ENCODE assay signal across 9 cellular contexts in genomic region chr6:33147807-33148666, GRCh38. TPM values are rescaled to one million over a fixed set of nuclear protein-coding genes. Genes with fewer than 3 reads are reported as not detected.
A peak's percentile ranks its signal among the peaks of the same experiment; 100 is the strongest.
DNase-seq lines count a peak whose midpoint lies in the region; ATAC-seq and TF ChIP-seq lines count a peak whose summit lies in the region.
"Had no signal": no experiment of that assay in that cellular context is flagged by ENCODE, and none has a peak within 500 bp of the region (broad histone marks: within the 10 kb centered on the region; RNA-seq: fewer than 3 reads in every experiment).

No MANE protein-coding gene starts in this region.

- H3K4me3 Mint-ChIP-seq in activated T-helper 17 cell treated with anti-CD3 and anti-CD28 coated beads, Interleukin-2, amount 50 U/mL, for 72 hours = no peak overlapping the region
- H3K4me3 Mint-ChIP-seq: activated naive CD8-positive, alpha-beta T cell treated with anti-CD3 and anti-CD28 coated beads, Interleukin-2, amount 10 ng/mL, durations not matched to agents 7 days and 5 days had no signal

- peak; percentile 56 for ATAC-seq in Right ventricle myocardium superior (ENCODE audit: poor library complexity)
- no peak for ATAC-seq in left ventricle myocardium superior
- ATAC-seq in activated T-helper 17 cell treated with anti-CD3 and anti-CD28 coated beads, Interleukin-2, amount 50 U/mL, for 72 hours (replicated peaks) = no peak
- ATAC-seq in GM19455 (IDR thresholded peaks at IDR 0.05; ENCODE audit: unreplicated experiment) = no peak

- H3K27ac ChIP-seq in colonic mucosa = no peak overlapping the region

- no peak overlapping the region for H3K4me3 ChIP-seq in colonic mucosa

- H3K27me3 ChIP-seq in colonic mucosa = no peaks in the 10 kb centered on the region

- H3K9me3 Mint-ChIP-seq in activated T-helper 17 cell treated with anti-CD3 and anti-CD28 coated beads, Interleukin-2, amount 50 U/mL, for 72 hours = peaks cover 4% of the 10 kb centered on the region

- no peak for DNase-seq in Right ventricle myocardium superior
- DNase-seq in left ventricle myocardium superior = no peak
- DNase-seq in NCI-H2171 treated with DMSO at 0.1 percent for 48 hours (lab: John Stamatoyannopoulos, UW) = peak; percentile 60
- no peak for DNase-seq in colonic mucosa
- peak; percentile 60 for DNase-seq in midbrain (lab: John Stamatoyannopoulos, UW)
- DNase-seq in 8988T = no peak
- DNase-seq: activated naive CD8-positive, alpha-beta T cell treated with anti-CD3 and anti-CD28 coated beads, Interleukin-2, amount 10 ng/mL, durations not matched to agents 7 days and 5 days had no signal

- no peaks in the 10 kb centered on the region for H3K36me3 ChIP-seq in colonic mucosa

- intact Hi-C loops in Right ventricle myocardium superior (cut with DNase I) = no loop called here
- intact Hi-C loops in left ventricle myocardium superior (cut with micrococcal nuclease) = no loop called here
- intact Hi-C loops in colonic mucosa (cut with DNase I) = no loop called here

- H3K4me1 ChIP-seq in colonic mucosa = no peaks in the 10 kb centered on the region

- peak; percentile 53 for TF ChIP-seq CTCF in colonic mucosa (IDR thresholded peaks at IDR 0.05)

- H3K27me3 Mint-ChIP-seq in activated T-helper 17 cell treated with anti-CD3 and anti-CD28 coated beads, Interleukin-2, amount 50 U/mL, for 72 hours = peaks cover 22% of the 10 kb centered on the region

- no peaks in the 10 kb centered on the region for H3K36me3 Mint-ChIP-seq in activated T-helper 17 cell treated with anti-CD3 and anti-CD28 coated beads, Interleukin-2, amount 50 U/mL, for 72 hours (ENCODE audit: low read depth)

- H3K27ac Mint-ChIP-seq in activated T-helper 17 cell treated with anti-CD3 and anti-CD28 coated beads, Interleukin-2, amount 50 U/mL, for 72 hours = no peak overlapping the region
- H3K27ac Mint-ChIP-seq: activated naive CD8-positive, alpha-beta T cell treated with anti-CD3 and anti-CD28 coated beads, Interleukin-2, amount 10 ng/mL, durations not matched to agents 7 days and 5 days had no signal

- H3K9me3 ChIP-seq in colonic mucosa = no peaks in the 10 kb centered on the region

- H3K9ac ChIP-seq in colonic mucosa (ENCODE audit: low read depth in 2 of 2, low read length in 2 of 2) = no peak overlapping the region

- H3K4me1 Mint-ChIP-seq in activated T-helper 17 cell treated with anti-CD3 and anti-CD28 coated beads, Interleukin-2, amount 50 U/mL, for 72 hours = no peaks in the 10 kb centered on the region

RNA-seq across cellular contexts. Expression of gene COL11A2, which starts 44.2 kb away (rescaled TPM):
- 0.94 TPM for total RNA-seq in Right ventricle myocardium superior
- 1.9 TPM for total RNA-seq in left ventricle myocardium superior
- total RNA-seq in colonic mucosa = under 1 TPM; 0.13 to 0.44 TPM
- 1 to 10 TPM; 1.2 to 3.3 TPM for total RNA-seq in activated T-helper 17 cell treated with anti-CD3 and anti-CD28 coated beads, Interleukin-2, amount 50 U/mL, for 72 hours

RNA-seq across cellular contexts. Expression of gene RXRB, which starts 52.4 kb away (rescaled TPM):
- total RNA-seq in Right ventricle myocardium superior (37.9 TPM), left ventricle myocardium superior (41.2 TPM), colonic mucosa (10 to 100 TPM; 33.4 to 36.3 TPM)
- 10 to 100 TPM; 31.0 to 68.7 TPM for total RNA-seq in activated T-helper 17 cell treated with anti-CD3 and anti-CD28 coated beads, Interleukin-2, amount 50 U/mL, for 72 hours

RNA-seq across cellular contexts. Expression of gene SLC39A7, which starts 52.6 kb away (rescaled TPM):
- total RNA-seq in Right ventricle myocardium superior (46.0 TPM), left ventricle myocardium superior (47.7 TPM), colonic mucosa (100 to 1,000 TPM; 170 to 212 TPM)
- total RNA-seq in activated T-helper 17 cell treated with anti-CD3 and anti-CD28 coated beads, Interleukin-2, amount 50 U/mL, for 72 hours = 10 to 100 TPM; 50.5 to 65.0 TPM

RNA-seq across cellular contexts. Expression of gene HSD17B8, which starts 56.4 kb away (rescaled TPM):
- total RNA-seq in Right ventricle myocardium superior (25.1 TPM), left ventricle myocardium superior (24.8 TPM), colonic mucosa (10 to 100 TPM; 13.0 to 23.7 TPM)
- 10 to 100 TPM in 1 of 2 donors, 1 to 10 TPM in 1; 3.4 to 13.1 TPM for total RNA-seq in activated T-helper 17 cell treated with anti-CD3 and anti-CD28 coated beads, Interleukin-2, amount 50 U/mL, for 72 hours

Comparison
In these comparisons a context has a peak if more than half of its experiments do, and no peak if none do; other contexts are left out.
1. DNase-seq: peak in NCI-H2171 treated with DMSO at 0.1 percent for 48 hours (single experiment) and midbrain (single experiment); none in Right ventricle myocardium superior (single experiment), left ventricle myocardium superior (single experiment), colonic mucosa (single experiment) and 8988T (single experiment).